In genomic region chr12:53996188-53996885, GRCh38 we compare ENCODE assay signal across 10 cellular contexts. TPM values are rescaled to one million over a fixed set of nuclear protein-coding genes. Genes with fewer than 3 reads are reported as not detected.
DNase-seq lines count a peak whose midpoint lies in the region; ATAC-seq, FAIRE-seq and TF ChIP-seq lines count a peak whose summit lies in the region.
"Had no signal": no experiment of that assay in that cellular context is flagged by ENCODE, and none has a peak within 500 bp of the region (broad histone marks: within the 10 kb centered on the region; RNA-seq: fewer than 3 reads in every experiment).

No MANE protein-coding gene starts in this region.

- TF ChIP-seq CTCF in WERI-Rb-1 (IDR thresholded peaks at IDR 0.05; ENCODE audit: low read depth, low read length) (no peak), keratinocyte (optimal IDR thresholded peaks at IDR 0.05 in 1 of 3, IDR thresholded peaks at IDR 0.05 in 1 of 3, conservative IDR thresholded peaks at IDR 0.05 in 1 of 3; ENCODE audit: extremely low read depth in 1 of 3, insufficient read depth in 2 of 3, low read length in 3 of 3) (peak in 1 of 3 experiments; percentile 11), stomach (IDR thresholded peaks at IDR 0.05) (no peak)

- peak overlapping the region; percentile 95 for H3K27ac ChIP-seq in WERI-Rb-1
- peak overlapping the region; percentile 95 for H3K27ac ChIP-seq in keratinocyte (ENCODE audit: control insufficient read depth, insufficient read depth, low read length)
- H3K27ac ChIP-seq in stomach, result no peak overlapping the region

- dilution Hi-C loops in keratinocyte (cut with MboI; ENCODE audit: extremely low pct_ligation_motif_present, low sequenced_read_pairs), result no loop called here

- TF ChIP-seq POLR2A in stomach (IDR thresholded peaks at IDR 0.05), result no peak

- H3K27ac Mint-ChIP-seq in activated CD4-positive, alpha-beta T cell treated with anti-CD3 and anti-CD28 coated beads, Interleukin-2, amount 10 ng/mL, durations not matched to agents 7 days and 5 days, result no peak overlapping the region

- CTCF ChIA-PET in activated CD4-positive, alpha-beta T cell treated with anti-CD3 and anti-CD28 coated beads, Interleukin-2, amount 10 ng/mL, durations not matched to agents 7 days and 5 days (lab: Charles Lee), result interaction anchor here (0.8 to 1.2 kb wide), 4 partner anchors 10 to 211 kb away, joined by 3 to 4 read pairs (median 3); no protein-coding TSS in a partner anchor

- H3K27me3 ChIP-seq in WERI-Rb-1 (ENCODE audit: insufficient read depth, low read depth, severe bottlenecking) (no peaks in the 10 kb centered on the region), keratinocyte (ENCODE audit: control insufficient read depth, extremely low read depth, insufficient read depth, low read length) (no peaks in the 10 kb centered on the region), stomach (peaks cover 77 to 100% (median 100%) of the 10 kb centered on the region in 3 donors)

- no peaks in the 10 kb centered on the region for H4K20me1 ChIP-seq in keratinocyte (ENCODE audit: control insufficient read depth, extremely low read depth, insufficient read depth, low read length)

- H3K4me3 ChIP-seq in WERI-Rb-1 (ENCODE audit: low read depth, low read length) (peak overlapping the region; percentile 49), keratinocyte (ENCODE audit: control insufficient read depth in 2 of 3, extremely low read depth in 1 of 3, insufficient read depth in 2 of 3, low read depth in 1 of 3, low read length in 3 of 3) (peak overlapping the region; percentile 45 to 90 (median 89)), stomach (peak overlapping the region; percentile 42 to 56 (median 54))

- ATAC-seq in HG02884 (IDR thresholded peaks at IDR 0.05; ENCODE audit: unreplicated experiment) (no peak), HG03139 (IDR thresholded peaks at IDR 0.05; ENCODE audit: unreplicated experiment) (no peak)

- H3K36me3 Mint-ChIP-seq in activated CD4-positive, alpha-beta T cell treated with anti-CD3 and anti-CD28 coated beads, Interleukin-2, amount 10 ng/mL, durations not matched to agents 7 days and 5 days (ENCODE audit: low read depth), result no peaks in the 10 kb centered on the region

- no peaks in the 10 kb centered on the region for H3K36me3 ChIP-seq in WERI-Rb-1
- H3K36me3 ChIP-seq in keratinocyte (ENCODE audit: control insufficient read depth in 2 of 2, extremely low read depth in 1 of 2, insufficient read depth in 2 of 2, low read length in 2 of 2), result no peaks in the 10 kb centered on the region
- H3K36me3 ChIP-seq in stomach, result no peaks in the 10 kb centered on the region
- H3K36me3 ChIP-seq: adrenal gland had no signal

- peaks cover 95% of the 10 kb centered on the region for H3K79me2 ChIP-seq in keratinocyte (ENCODE audit: control insufficient read depth, insufficient read depth, low read length)

- intact Hi-C loops in stomach (cut with DNase I; ENCODE audit: low total_unique reads), result no loop called here

- no peak for TF ChIP-seq EP300 in stomach (IDR thresholded peaks at IDR 0.05)

- H3K27me3 Mint-ChIP-seq in activated CD4-positive, alpha-beta T cell treated with anti-CD3 and anti-CD28 coated beads, Interleukin-2, amount 10 ng/mL, durations not matched to agents 7 days and 5 days, result peaks cover 98% of the 10 kb centered on the region

- POLR2A ChIA-PET in activated CD4-positive, alpha-beta T cell treated with anti-CD3 and anti-CD28 coated beads, Interleukin-2, amount 10 ng/mL, durations not matched to agents 7 days and 5 days (lab: Charles Lee), result no interaction called here

- no peak overlapping the region for H2AFZ ChIP-seq in keratinocyte (ENCODE audit: control insufficient read depth, low read length)

- H3K9me3 ChIP-seq in WERI-Rb-1 (ENCODE audit: severe bottlenecking), result no peaks in the 10 kb centered on the region
- no peaks in the 10 kb centered on the region for H3K9me3 ChIP-seq in keratinocyte (ENCODE audit: control insufficient read depth, low read depth, low read length)
- no peaks in the 10 kb centered on the region for H3K9me3 ChIP-seq in stomach
- H3K9me3 ChIP-seq: adrenal gland had no signal

- H3K9me1 ChIP-seq in keratinocyte (ENCODE audit: control insufficient read depth, extremely low read depth, insufficient read depth, low read length), result no peaks in the 10 kb centered on the region

- peak overlapping the region; percentile 54 for H3K4me3 Mint-ChIP-seq in activated CD4-positive, alpha-beta T cell treated with anti-CD3 and anti-CD28 coated beads, Interleukin-2, amount 10 ng/mL, durations not matched to agents 7 days and 5 days

- peaks cover 34% of the 10 kb centered on the region for H3K4me1 ChIP-seq in keratinocyte (ENCODE audit: control insufficient read depth, extremely low read depth, insufficient read depth, low read length)
- peaks cover 33 to 58% (median 52%) of the 10 kb centered on the region in 4 donors for H3K4me1 ChIP-seq in stomach

- H3K9ac ChIP-seq in keratinocyte (ENCODE audit: control insufficient read depth, extremely low read depth, insufficient read depth, low read length), result peak overlapping the region; percentile 97

- FAIRE-seq in keratinocyte (lab: Jason Lieb, UNC), result no peak

- H3K4me1 Mint-ChIP-seq in activated CD4-positive, alpha-beta T cell treated with anti-CD3 and anti-CD28 coated beads, Interleukin-2, amount 10 ng/mL, durations not matched to agents 7 days and 5 days, result peaks cover 17% of the 10 kb centered on the region

- DNase-seq in activated CD4-positive, alpha-beta T cell treated with anti-CD3 and anti-CD28 coated beads, Interleukin-2, amount 10 ng/mL, durations not matched to agents 7 days and 5 days, result no peak
- DNase-seq in activated CD4-positive, alpha-beta T cell treated with anti-CD3 and anti-CD28 coated beads for 4 hours, result no peak
- DNase-seq in WERI-Rb-1, result no peak
- DNase-seq in keratinocyte (ENCODE audit: low read depth, low spot score), result no peak
- no peak for DNase-seq in stomach
- no peak for DNase-seq in stimulated activated naive CD4-positive, alpha-beta T cell treated with Interleukin-2 at 50 U/mL for 16 hours (lab: John Stamatoyannopoulos, UW)
- DNase-seq: adrenal gland, NCI-H524 had no signal

- no peaks in the 10 kb centered on the region for H3K9me3 Mint-ChIP-seq in activated CD4-positive, alpha-beta T cell treated with anti-CD3 and anti-CD28 coated beads, Interleukin-2, amount 10 ng/mL, durations not matched to agents 7 days and 5 days

- peak overlapping the region; percentile 98 for H3K4me2 ChIP-seq in keratinocyte (ENCODE audit: control insufficient read depth, extremely low read depth, insufficient read depth, low read depth, low read length)

- WGBS in stomach, 5 donors, result 27 to 31% (median 29%) methylated on average over 14 to 19 of the region's 19 CpGs

RNA-seq across cellular contexts. Expression of gene HOXC9, which starts 3.6 kb away (rescaled TPM):
- total RNA-seq in activated CD4-positive, alpha-beta T cell treated with anti-CD3 and anti-CD28 coated beads, Interleukin-2, amount 10 ng/mL, durations not matched to agents 7 days and 5 days, result not detected
- polyA plus RNA-seq in keratinocyte (1.1 to 3.3 TPM (median 1.8 TPM) in 3 replicates), stomach (under 1 TPM in 1 of 3 donors, not detected in 2; 0.08 TPM)
- polyA plus RNA-seq in keratinocyte (2011; ENCODE audit: low read depth), result 2.9 TPM
- polyA plus RNA-seq in keratinocyte (2011; cell fraction: cytosol; rRNA removed), result 2.4 and 2.9 TPM in 2 replicates
- 3.1 and 3.7 TPM in 2 replicates for polyA plus RNA-seq in keratinocyte (2011; cell fraction: nucleus; rRNA removed)
- polyA plus RNA-seq in keratinocyte (2012; ENCODE audit: low replicate concordance), result 3.5 and 4.4 TPM in 2 replicates
- polyA minus RNA-seq in keratinocyte, result 0.23 to 1.4 TPM (median 0.90 TPM) in 3 replicates
- polyA minus RNA-seq in keratinocyte (2011; cell fraction: cytosol; rRNA and poly(A)+ RNA removed), result 2.1 TPM
- 1.2 and 1.4 TPM in 2 replicates for polyA minus RNA-seq in keratinocyte (2011; cell fraction: nucleus; rRNA and poly(A)+ RNA removed)
- not detected for total RNA-seq in stomach

RNA-seq across cellular contexts. Expression of gene HOXC10, which starts 11.4 kb away (rescaled TPM):
- not detected for total RNA-seq in activated CD4-positive, alpha-beta T cell treated with anti-CD3 and anti-CD28 coated beads, Interleukin-2, amount 10 ng/mL, durations not matched to agents 7 days and 5 days
- polyA plus RNA-seq in keratinocyte (7.3 to 33.1 TPM (median 14.1 TPM) in 3 replicates), stomach (not detected)
- 19.6 TPM for polyA plus RNA-seq in keratinocyte (2011; ENCODE audit: low read depth)
- 24.3 and 25.3 TPM in 2 replicates for polyA plus RNA-seq in keratinocyte (2011; cell fraction: cytosol; rRNA removed)
- polyA plus RNA-seq in keratinocyte (2011; cell fraction: nucleus; rRNA removed), result 11.5 and 14.8 TPM in 2 replicates
- polyA plus RNA-seq in keratinocyte (2012; ENCODE audit: low replicate concordance), result 26.1 and 26.3 TPM in 2 replicates
- 5.1 to 26.1 TPM (median 7.3 TPM) in 3 replicates for polyA minus RNA-seq in keratinocyte
- 21.1 TPM for polyA minus RNA-seq in keratinocyte (2011; cell fraction: cytosol; rRNA and poly(A)+ RNA removed)
- polyA minus RNA-seq in keratinocyte (2011; cell fraction: nucleus; rRNA and poly(A)+ RNA removed), result 4.0 and 6.6 TPM in 2 replicates
- total RNA-seq in stomach, result not detected

RNA-seq across cellular contexts. Expression of gene HOXC8, which starts 12.4 kb away (rescaled TPM):
- not detected for total RNA-seq in activated CD4-positive, alpha-beta T cell treated with anti-CD3 and anti-CD28 coated beads, Interleukin-2, amount 10 ng/mL, durations not matched to agents 7 days and 5 days
- polyA plus RNA-seq in keratinocyte (1.8 to 3.8 TPM (median 2.0 TPM) in 3 replicates), stomach (under 1 TPM in 1 of 3 donors, not detected in 2; 0.08 TPM)
- polyA plus RNA-seq in keratinocyte (2011; ENCODE audit: low read depth), result 2.1 TPM
- polyA plus RNA-seq in keratinocyte (2011; cell fraction: cytosol; rRNA removed), result 3.3 TPM in 2 replicates
- 4.2 and 4.7 TPM in 2 replicates for polyA plus RNA-seq in keratinocyte (2011; cell fraction: nucleus; rRNA removed)
- 2.0 and 3.3 TPM in 2 replicates for polyA plus RNA-seq in keratinocyte (2012; ENCODE audit: low replicate concordance)
- 1.3 to 2.3 TPM (median 1.5 TPM) in 3 replicates for polyA minus RNA-seq in keratinocyte
- polyA minus RNA-seq in keratinocyte (2011; cell fraction: cytosol; rRNA and poly(A)+ RNA removed), result 2.1 TPM
- polyA minus RNA-seq in keratinocyte (2011; cell fraction: nucleus; rRNA and poly(A)+ RNA removed), result 1.4 and 1.6 TPM in 2 replicates
- not detected for total RNA-seq in stomach

RNA-seq across cellular contexts. Expression of gene HOTAIR, which starts 21.6 kb away (rescaled TPM):
- not detected for total RNA-seq in activated CD4-positive, alpha-beta T cell treated with anti-CD3 and anti-CD28 coated beads, Interleukin-2, amount 10 ng/mL, durations not matched to agents 7 days and 5 days
- polyA plus RNA-seq in keratinocyte (2.5 to 4.0 TPM (median 2.9 TPM) in 3 replicates), stomach (not detected)
- polyA plus RNA-seq in keratinocyte (2011; ENCODE audit: low read depth), result 3.5 TPM
- polyA plus RNA-seq in keratinocyte (2011; cell fraction: cytosol; rRNA removed), result 2.4 and 2.8 TPM in 2 replicates
- polyA plus RNA-seq in keratinocyte (2011; cell fraction: nucleus; rRNA removed), result 7.6 and 8.3 TPM in 2 replicates
- polyA plus RNA-seq in keratinocyte (2012; ENCODE audit: low replicate concordance), result 1.2 and 3.3 TPM in 2 replicates
- polyA minus RNA-seq in keratinocyte, result 0.22 to 0.92 TPM (median 0.56 TPM) in 3 replicates
- 0.96 TPM for polyA minus RNA-seq in keratinocyte (2011; cell fraction: cytosol; rRNA and poly(A)+ RNA removed)
- polyA minus RNA-seq in keratinocyte (2011; cell fraction: nucleus; rRNA and poly(A)+ RNA removed), result 0.53 and 0.85 TPM in 2 replicates
- not detected for total RNA-seq in stomach
- total RNA-seq: adrenal gland had no signal
- polyA plus RNA-seq: adrenal gland had no signal

RNA-seq across cellular contexts. Expression of gene HOXC11, which starts 23.4 kb away (rescaled TPM):
- not detected for total RNA-seq in activated CD4-positive, alpha-beta T cell treated with anti-CD3 and anti-CD28 coated beads, Interleukin-2, amount 10 ng/mL, durations not matched to agents 7 days and 5 days
- 1.2 to 2.4 TPM (median 1.6 TPM) in 3 replicates for polyA plus RNA-seq in keratinocyte
- 1.1 TPM for polyA plus RNA-seq in keratinocyte (2011; ENCODE audit: low read depth)
- polyA plus RNA-seq in keratinocyte (2011; cell fraction: cytosol; rRNA removed), result 0.92 and 1.9 TPM in 2 replicates
- polyA plus RNA-seq in keratinocyte (2011; cell fraction: nucleus; rRNA removed), result 3.5 and 5.5 TPM in 2 replicates
- 5.1 and 6.3 TPM in 2 replicates for polyA plus RNA-seq in keratinocyte (2012; ENCODE audit: low replicate concordance)
- 1.2 to 2.3 TPM (median 1.3 TPM) in 3 replicates for polyA minus RNA-seq in keratinocyte
- 2.3 TPM for polyA minus RNA-seq in keratinocyte (2011; cell fraction: cytosol; rRNA and poly(A)+ RNA removed)
- 1.6 and 2.2 TPM in 2 replicates for polyA minus RNA-seq in keratinocyte (2011; cell fraction: nucleus; rRNA and poly(A)+ RNA removed)
- not detected for total RNA-seq in stomach
- polyA plus RNA-seq in stomach, result not detected
- total RNA-seq: adrenal gland had no signal
- polyA plus RNA-seq: adrenal gland had no signal

Comparison
In these comparisons a context has a peak if more than half of its experiments do, and no peak if none do; other contexts are left out.
1. H3K27ac ChIP-seq: peak in WERI-Rb-1 (single experiment) and keratinocyte (single experiment); none in stomach (0 of 5).
2. Peak in every context shown above with its lines, with median percentiles within 50 percentile points of each other: H3K4me3 ChIP-seq.